8 cellular contexts compared by ENCODE assay signal in genomic region chr18:24397694-24398365, GRCh38. TPM values are rescaled to one million over a fixed set of nuclear protein-coding genes. Genes with fewer than 3 reads are reported as not detected.
DNase-seq lines count a peak whose midpoint lies in the region; ATAC-seq and TF ChIP-seq lines count a peak whose summit lies in the region.

Gene OSBPL1A (minus strand): TSS chr18:24397824. CDS start chr18:24377533, 20,291 bp downstream.

- H3K27ac Mint-ChIP-seq in activated CD4-positive, alpha-beta T cell treated with anti-CD3 and anti-CD28 coated beads, Interleukin-2, amount 10 ng/mL, durations not matched to agents 24 days and 14 days, result peak within 1 kb of the TSS; percentile 39

- H3K4me3 Mint-ChIP-seq in activated CD4-positive, alpha-beta T cell treated with anti-CD3 and anti-CD28 coated beads, Interleukin-2, amount 10 ng/mL, durations not matched to agents 24 days and 14 days, result peak within 1 kb of the TSS; percentile 77

- peak within 1 kb of the TSS; percentile 66 for H3K4me3 ChIP-seq in kidney epithelial cell (ENCODE audit: low read depth, low read length)

- H3K27ac ChIP-seq in cingulate gyrus (ENCODE audit: low read depth, low read length), result peak within 1 kb of the TSS; percentile 84

- DNase-seq in DMS53 (lab: John Stamatoyannopoulos, UW) (peak; percentile 95), NCI-H524 (lab: John Stamatoyannopoulos, UW) (peak; percentile 92 to 94), kidney epithelial cell (ENCODE audit: low read depth) (peak; percentile 52)
- DNase-seq in activated CD4-positive, alpha-beta T cell treated with anti-CD3 and anti-CD28 coated beads, Interleukin-2, amount 10 ng/mL, durations not matched to agents 24 days and 14 days, result peak; percentile 89
- DNase-seq in stimulated activated CD4-positive, alpha-beta T cell treated with anti-CD3 and anti-CD28 coated beads, Interleukin-12 subunit alpha, Interleukin-12 subunit beta, amount 100 ng/mL, for 48 hours (ENCODE audit: low read depth in 2 of 3, low spot score in 1 of 3), result peak; percentile 57 to 74 (median 67)

- TF ChIP-seq CTCF in kidney epithelial cell (IDR thresholded peaks at IDR 0.05; ENCODE audit: insufficient read depth, low read length, poor library complexity, severe bottlenecking), result no peak

- no peaks in the 10 kb centered on the region for H3K27me3 ChIP-seq in kidney epithelial cell (ENCODE audit: control insufficient read depth, insufficient read depth, low read length)

- ATAC-seq in HG03342 (IDR thresholded peaks at IDR 0.05; ENCODE audit: unreplicated experiment), result peak; percentile 71
- no peak for ATAC-seq in HG02623 (IDR thresholded peaks at IDR 0.05; ENCODE audit: unreplicated experiment)

- intact Hi-C loops in activated CD4-positive, alpha-beta T cell treated with anti-CD3 and anti-CD28 coated beads, Interleukin-2, amount 10 ng/mL, durations not matched to agents 24 days and 14 days (cut with micrococcal nuclease), result loop anchor here (1.0 to 2.0 kb wide), 2 partner anchors 15 to 29 kb away; no protein-coding TSS in a partner anchor

- H3K4me1 Mint-ChIP-seq in activated CD4-positive, alpha-beta T cell treated with anti-CD3 and anti-CD28 coated beads, Interleukin-2, amount 10 ng/mL, durations not matched to agents 24 days and 14 days, result peaks cover 19% of the 10 kb centered on the region

- H3K9me3 Mint-ChIP-seq in activated CD4-positive, alpha-beta T cell treated with anti-CD3 and anti-CD28 coated beads, Interleukin-2, amount 10 ng/mL, durations not matched to agents 24 days and 14 days, result no peaks in the 10 kb centered on the region

- no peaks in the 10 kb centered on the region for H3K36me3 ChIP-seq in kidney epithelial cell (ENCODE audit: control insufficient read depth, insufficient read depth, low read length)

- H3K36me3 Mint-ChIP-seq in activated CD4-positive, alpha-beta T cell treated with anti-CD3 and anti-CD28 coated beads, Interleukin-2, amount 10 ng/mL, durations not matched to agents 24 days and 14 days (ENCODE audit: low read depth), result no peaks in the 10 kb centered on the region

- H3K27me3 Mint-ChIP-seq in activated CD4-positive, alpha-beta T cell treated with anti-CD3 and anti-CD28 coated beads, Interleukin-2, amount 10 ng/mL, durations not matched to agents 24 days and 14 days, result peaks cover 27% of the 10 kb centered on the region

RNA-seq across cellular contexts. Expression of gene OSBPL1A, which starts in this region (rescaled TPM):
- total RNA-seq in activated CD4-positive, alpha-beta T cell treated with anti-CD3 and anti-CD28 coated beads, Interleukin-2, amount 10 ng/mL, durations not matched to agents 24 days and 14 days, result 3.1 and 3.5 TPM in 2 replicates
- total RNA-seq in kidney epithelial cell, result 18.3 and 21.4 TPM in 2 replicates
